11 cellular contexts compared by ENCODE assay signal in genomic region chr2:233223059-233223894, GRCh38. TPM values are rescaled to one million over a fixed set of nuclear protein-coding genes. Genes with fewer than 3 reads are reported as not detected.
DNase-seq lines count a peak whose midpoint lies in the region; ATAC-seq and TF ChIP-seq lines count a peak whose summit lies in the region.
"Had no signal": no experiment of that assay in that cellular context is flagged by ENCODE, and none has a peak within 500 bp of the region (broad histone marks: within the 10 kb centered on the region; RNA-seq: fewer than 3 reads in every experiment).

No MANE protein-coding gene starts in this region.

- H3K9ac ChIP-seq in OCI-LY3 (ENCODE audit: low read length), result peak overlapping the region; percentile 48; the same call in 1 of the 2 replicates

- TF ChIP-seq POLR2A in gastrocnemius medialis (IDR thresholded peaks at IDR 0.05), result no peak

- ATAC-seq in GM18499 (IDR thresholded peaks at IDR 0.05; ENCODE audit: insufficient read depth, unreplicated experiment), result peak; percentile 50
- ATAC-seq in GM21447 (IDR thresholded peaks at IDR 0.05; ENCODE audit: unreplicated experiment), result peak; percentile 87
- ATAC-seq in HG03108 (IDR thresholded peaks at IDR 0.05; ENCODE audit: unreplicated experiment), result peak; percentile 68
- no peak for ATAC-seq in gastrocnemius medialis
- no peak for ATAC-seq in HG03097 (IDR thresholded peaks at IDR 0.05; ENCODE audit: low FRiP score, unreplicated experiment)
- no peak for ATAC-seq in HG02610 (IDR thresholded peaks at IDR 0.05; ENCODE audit: unreplicated experiment)
- ATAC-seq: stimulated activated effector memory CD8-positive, alpha-beta T cell treated with anti-CD3 and anti-CD28 coated beads, Interleukin-12 subunit alpha, Interleukin-12 subunit beta, amount 100 ng/mL, for 72 hours had no signal

- H3K27me3 ChIP-seq in OCI-LY3 (ENCODE audit: low read depth, low read length), result no peaks in the 10 kb centered on the region
- H3K27me3 ChIP-seq in gastrocnemius medialis, result no peaks in the 10 kb centered on the region

- H3K36me3 ChIP-seq in OCI-LY3 (replicated peaks; ENCODE audit: low read depth, low read length) (no peaks in the 10 kb centered on the region), gastrocnemius medialis (no peaks in the 10 kb centered on the region)

- no peaks in the 10 kb centered on the region for H3K79me2 ChIP-seq in OCI-LY3 (ENCODE audit: low read length)

- peak overlapping the region; percentile 67 for H3K4me2 ChIP-seq in OCI-LY3 (ENCODE audit: low read length)

- H4K20me1 ChIP-seq in OCI-LY3 (ENCODE audit: insufficient read depth, low read length), result no peaks in the 10 kb centered on the region

- no peak overlapping the region for H3K4me3 ChIP-seq in OCI-LY3 (ENCODE audit: low read length)
- H3K4me3 ChIP-seq in gastrocnemius medialis, result no peak overlapping the region

- TF ChIP-seq CTCF in OCI-LY3 (IDR thresholded peaks at IDR 0.05; ENCODE audit: low read depth, low read length), result no peak
- TF ChIP-seq CTCF in gastrocnemius medialis (IDR thresholded peaks at IDR 0.05 in 4 of 5, conservative IDR thresholded peaks at IDR 0.05 in 1 of 5), result no peak

- H3K27ac ChIP-seq in OCI-LY3 (ENCODE audit: low read length) (peak overlapping the region; percentile 51), gastrocnemius medialis (no peak overlapping the region)

- H3K9me3 ChIP-seq in OCI-LY3 (ENCODE audit: insufficient read depth, low read length) (no peaks in the 10 kb centered on the region), gastrocnemius medialis (no peaks in the 10 kb centered on the region)

- in situ Hi-C loops in gastrocnemius medialis (cut with MboI; ENCODE audit: low sequenced_read_pairs in 4 of 4), result no loop called here

- DNase-seq in gastrocnemius medialis, result no peak
- no peak for DNase-seq in stimulated activated CD4-positive, alpha-beta T cell treated with anti-CD3 and anti-CD28 coated beads, Interleukin-15, amount 100 ng/mL, for 24 hours
- DNase-seq: H7, kidney glomerular epithelial cell had no signal

- 0 out of 2 replicates have a peak overlapping the region, but pooled peaks have one; percentile 65 for H2AFZ ChIP-seq in OCI-LY3 (ENCODE audit: low read depth, low read length)

- peaks cover 15% of the 10 kb centered on the region for H3K4me1 ChIP-seq in OCI-LY3 (ENCODE audit: low read length)
- no peaks in the 10 kb centered on the region for H3K4me1 ChIP-seq in gastrocnemius medialis

- intact Hi-C loops in gastrocnemius medialis (cut with DNase I; ENCODE audit: low total_unique reads), result no loop called here

RNA-seq across cellular contexts. Expression of gene ATG16L1, which starts 28.2 kb away (rescaled TPM):
- total RNA-seq in gastrocnemius medialis, result 10 to 100 TPM; 20.8 to 36.1 (median 35.9) TPM

Comparison
In these comparisons a context has a peak if more than half of its experiments do, and no peak if none do; other contexts are left out.
1. ATAC-seq: peak in GM18499 (single experiment), GM21447 (single experiment) and HG03108 (single experiment); none in gastrocnemius medialis (0 of 2), HG03097 (single experiment) and HG02610 (single experiment).